In the genomic region with DNA sequence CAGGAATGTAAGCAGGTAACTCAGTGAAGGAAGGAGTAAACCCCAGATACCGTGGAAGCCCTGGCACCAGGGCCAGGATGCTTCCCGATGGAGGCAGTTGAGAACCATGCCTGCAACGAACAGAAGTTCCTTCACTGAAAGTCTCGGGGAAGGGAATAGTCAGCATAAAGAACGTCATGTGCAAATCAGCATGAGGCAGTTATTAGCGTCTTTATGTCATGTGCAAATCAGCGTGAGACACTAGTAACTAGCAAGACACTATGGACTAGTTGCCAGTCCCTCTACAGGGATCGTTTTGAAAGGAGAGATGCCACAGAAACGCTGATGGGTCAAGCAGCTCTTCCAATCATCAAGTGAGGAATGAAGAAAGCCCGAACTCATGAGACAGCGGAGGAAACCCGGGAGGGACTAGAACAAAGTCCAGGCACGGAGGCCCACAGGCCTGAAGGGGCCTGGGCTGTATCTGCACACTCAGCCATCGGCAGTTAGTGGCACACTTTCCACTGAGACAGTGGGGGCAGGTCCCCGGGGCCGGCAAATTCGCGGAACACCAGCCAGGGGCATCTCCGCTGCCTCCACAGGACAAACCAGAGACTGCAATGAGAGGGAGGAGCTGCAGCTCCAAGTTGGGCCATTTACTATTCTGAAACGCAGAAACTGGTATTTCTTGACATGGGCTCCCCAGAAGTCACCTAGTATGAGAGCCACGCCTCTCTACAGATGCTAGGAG, we compare ENCODE assay signal across 14 cellular contexts.
A peak's percentile ranks its signal among the peaks of the same experiment; 100 is the strongest.
DNase-seq lines count a peak whose midpoint lies in the region; ATAC-seq and TF ChIP-seq lines count a peak whose summit lies in the region.
"Had no signal": no experiment of that assay in that cellular context is flagged by ENCODE, and none has a peak within 500 bp of the region (broad histone marks: within the 10 kb centered on the region; RNA-seq: fewer than 3 reads in every experiment).

No MANE protein-coding gene starts in this region.

- no peak for ATAC-seq in naive thymus-derived CD8-positive, alpha-beta T cell
- ATAC-seq in GM18873 (IDR thresholded peaks at IDR 0.05; ENCODE audit: low FRiP score, unreplicated experiment), result no peak

- peaks cover 0 to 2% (median 0%) of the 10 kb centered on the region in 3 donors for H3K27me3 Mint-ChIP-seq in CD14-positive monocyte (ENCODE audit: low read depth in 3 of 3)
- no peaks in the 10 kb centered on the region for H3K27me3 Mint-ChIP-seq in naive thymus-derived CD8-positive, alpha-beta T cell
- H3K27me3 Mint-ChIP-seq: CD4-positive, CD25-positive, alpha-beta regulatory T cell had no signal

- H3K4me3 ChIP-seq in fibroblast of pulmonary artery (replicated peaks; ENCODE audit: low read depth, low read length), result no peak overlapping the region
- H3K4me3 ChIP-seq: sigmoid colon, upper lobe of left lung had no signal

- TF ChIP-seq CTCF in CD14-positive monocyte (IDR thresholded peaks at IDR 0.05), result no peak
- TF ChIP-seq CTCF in fibroblast of pulmonary artery (IDR thresholded peaks at IDR 0.05; ENCODE audit: low read length, missing control alignments), result peak; percentile 35

- DNase-seq in CD14-positive monocyte (ENCODE audit: low spot score) (no peak), Kasumi-1 (lab: John Stamatoyannopoulos, UW) (peak; percentile 24 to 42), fibroblast of pulmonary artery (ENCODE audit: low read depth) (peak; percentile 12), DMS153 treated with DMSO at 0.1 percent for 48 hours (lab: John Stamatoyannopoulos, UW; ENCODE audit: unreplicated experiment) (no peak), LoVo (ENCODE audit: low spot score) (no peak), NCI-H446 (lab: John Stamatoyannopoulos, UW) (no peak)
- DNase-seq in naive thymus-derived CD8-positive, alpha-beta T cell, result no peak
- DNase-seq: activated CD4-positive, CD25-positive, alpha-beta regulatory T cell treated with anti-CD3 and anti-CD28 coated beads, Interleukin-2, amount 50 U/mL, for 72 hours; activated naive CD4-positive, alpha-beta T cell; CD4-positive, CD25-positive, alpha-beta regulatory T cell; NCI-H510A; sigmoid colon had no signal

- peak overlapping the region in 5 of 7 donors; percentile 6 to 48 (median 14) for H3K27ac Mint-ChIP-seq in CD14-positive monocyte
- peak overlapping the region in 6 of 10 donors; percentile 28 to 68 (median 43) for H3K27ac Mint-ChIP-seq in naive thymus-derived CD8-positive, alpha-beta T cell

- intact Hi-C loops in CD14-positive monocyte (cut with micrococcal nuclease), result no loop called here

- H3K4me1 Mint-ChIP-seq in CD14-positive monocyte, result peaks cover 7% of the 10 kb centered on the region
- H3K4me1 Mint-ChIP-seq in naive thymus-derived CD8-positive, alpha-beta T cell, result peaks cover 39 to 89% (median 78%) of the 10 kb centered on the region in 4 donors

- peaks cover 0 to 4% (median 2%) of the 10 kb centered on the region in 7 donors for H3K9me3 Mint-ChIP-seq in CD14-positive monocyte
- peaks cover 0 to 2% (median 0%) of the 10 kb centered on the region in 9 donors for H3K9me3 Mint-ChIP-seq in naive thymus-derived CD8-positive, alpha-beta T cell

- POLR2A ChIA-PET in naive thymus-derived CD8-positive, alpha-beta T cell (lab: Charles Lee), result no interaction called here

- peaks cover 10 to 24% of the 10 kb centered on the region in 2 donors for H3K36me3 Mint-ChIP-seq in CD14-positive monocyte
- peaks cover 0 to 30% (median 19%) of the 10 kb centered on the region in 3 donors for H3K36me3 Mint-ChIP-seq in naive thymus-derived CD8-positive, alpha-beta T cell

- no peak overlapping the region for H3K4me3 Mint-ChIP-seq in CD14-positive monocyte
- no peak overlapping the region for H3K4me3 Mint-ChIP-seq in naive thymus-derived CD8-positive, alpha-beta T cell
- H3K4me3 Mint-ChIP-seq: CD4-positive, CD25-positive, alpha-beta regulatory T cell had no signal

Comparison
In these comparisons a context has a peak if more than half of its experiments do, and no peak if none do; other contexts are left out.
1. DNase-seq: peak in Kasumi-1 (2 of 2) and fibroblast of pulmonary artery (single experiment); none in CD14-positive monocyte (single experiment), naive thymus-derived CD8-positive, alpha-beta T cell (0 of 10), DMS153 treated with DMSO at 0.1 percent for 48 hours (single experiment), LoVo (single experiment) and NCI-H446 (0 of 2).